17 cellular contexts compared by ENCODE assay signal in genomic region chr18:11891737-11892136, GRCh38. TPM values are rescaled to one million over a fixed set of nuclear protein-coding genes. Genes with fewer than 3 reads are reported as not detected.
DNase-seq lines count a peak whose midpoint lies in the region; ATAC-seq, FAIRE-seq and TF ChIP-seq lines count a peak whose summit lies in the region.
"Had no signal": no experiment of that assay in that cellular context is flagged by ENCODE, and none has a peak within 500 bp of the region (broad histone marks: within the 10 kb centered on the region; RNA-seq: fewer than 3 reads in every experiment).

No MANE protein-coding gene starts in this region.

- in situ Hi-C loops in HepG2 (cut with HindIII; ENCODE audit: extremely low pct_ligation_motif_present, low pct_unique_long_range_greater_than_20kb): no loop called here

- TF ChIP-seq POLR2A in HepG2 (IDR thresholded peaks at IDR 0.05; ENCODE audit: insufficient read depth in 1 of 2, low read depth in 2 of 2, low read length in 2 of 2) (no peak), right lobe of liver (IDR thresholded peaks at IDR 0.05) (no peak)

- TF ChIP-seq EP300 in HepG2 (IDR thresholded peaks at IDR 0.05; ENCODE audit: low read depth in 2 of 2, low read length in 2 of 2) (no peak), HepG2 (CRISPR knock-in tag; IDR thresholded peaks at IDR 0.05; ENCODE audit: borderline replicate concordance) (no peak)

- TF ChIP-seq CTCF in HepG2 (CRISPR knock-in tag; IDR thresholded peaks at IDR 0.05): no peak
- TF ChIP-seq CTCF in right lobe of liver (IDR thresholded peaks at IDR 0.05): no peak

- WGBS in HepG2 (ENCODE audit: low lambda C conversion rate): 91% methylated on average over 9 of the region's 9 CpGs
- 83% methylated on average over 5 of the region's 9 CpGs for WGBS in right lobe of liver (ENCODE audit: insufficient coverage, low coverage, low lambda C conversion rate, missing lambda C conversion rate)

- FAIRE-seq in HepG2 (lab: Jason Lieb, UNC): no peak
- FAIRE-seq: G401.6, GM12892 had no signal

- DNase-seq in HepG2 (ENCODE audit: low spot score) (no peak), right lobe of liver (no peak), mesenteric fat pad (ENCODE audit: low spot score) (peak; percentile 18), posterior vena cava (ENCODE audit: low spot score) (peak; percentile 40), cardiac septum (ENCODE audit: low spot score) (no peak)
- no peak for DNase-seq in activated CD8-positive, alpha-beta memory T cell treated with anti-CD3 and anti-CD28 coated beads, Interleukin-2, amount 50 U/mL, for 48 hours
- DNase-seq: Caco-2; CD4-positive, CD25-positive, alpha-beta regulatory T cell; CD8-positive, alpha-beta T cell; DMS153; DND-41; HFFc6 had no signal

- intact Hi-C loops in HepG2 (cut with micrococcal nuclease; ENCODE audit: unreplicated experiment) (no loop called here), right lobe of liver (cut with DNase I) (no loop called here), posterior vena cava (cut with DNase I) (no loop called here), cardiac septum (cut with DNase I) (no loop called here)

- no peak for TF ChIP-seq RAD21 in HepG2 (CRISPR knock-in tag; IDR thresholded peaks at IDR 0.05)

- H3K9me3 ChIP-seq in HepG2 (ENCODE audit: low read length) (no peaks in the 10 kb centered on the region), right lobe of liver (no peaks in the 10 kb centered on the region)
- H3K9me3 ChIP-seq: Caco-2, HAP-1 had no signal

- no peaks in the 10 kb centered on the region for H3K79me2 ChIP-seq in HepG2 (ENCODE audit: insufficient read depth, low read length)

- CTCF ChIA-PET in HepG2 (lab: Yijun Ruan, JAX; ENCODE audit: low intra/inter-chr PET ratio, low total read pairs): no interaction called here

- POLR2A ChIA-PET in HepG2 (lab: Yijun Ruan, JAX): no interaction called here

- no peaks in the 10 kb centered on the region; a peak in 2 of 5 replicates for H3K36me3 ChIP-seq in HepG2 (replicated peaks in 1 of 2; ENCODE audit: control insufficient read depth in 1 of 2, insufficient read depth in 2 of 2, low read length in 2 of 2)
- H3K36me3 ChIP-seq in right lobe of liver: peaks cover 0 to 50% (median 9%) of the 10 kb centered on the region in 4 donors

- H2AFZ ChIP-seq in HepG2 (ENCODE audit: low read length): no peak overlapping the region
- H2AFZ ChIP-seq: GM23338 had no signal

- H3K4me3 ChIP-seq in HepG2 (replicated peaks in 1 of 3; ENCODE audit: insufficient read depth in 1 of 3, low read depth in 2 of 3, low read length in 3 of 3) (no peak overlapping the region), right lobe of liver (no peak overlapping the region)
- H3K4me3 ChIP-seq: GM23338, HAP-1 had no signal

- H3K27ac ChIP-seq in HepG2 (ENCODE audit: extremely low read length, insufficient read depth, low read length) (no peak overlapping the region), right lobe of liver (no peak overlapping the region)
- H3K27ac ChIP-seq: C4-2B had no signal

- H3K9ac ChIP-seq in HepG2 (ENCODE audit: insufficient read depth, low read depth, low read length): no peak overlapping the region

- no TSS peak for BruUV-seq in HepG2 (replicated peaks; lab: Mats Ljungman, UMichigan)

- no peak overlapping the region for H3K4me2 ChIP-seq in HepG2 (ENCODE audit: low read depth, low read length)
- H3K4me2 ChIP-seq: GM23338 had no signal

- H3K4me1 ChIP-seq in HepG2 (ENCODE audit: insufficient read depth, low read length): peaks cover 24% of the 10 kb centered on the region
- H3K4me1 ChIP-seq in right lobe of liver: no peaks in the 10 kb centered on the region
- H3K4me1 ChIP-seq: HAP-1 had no signal

- no peaks in the 10 kb centered on the region for H4K20me1 ChIP-seq in HepG2 (ENCODE audit: insufficient read depth, low read length)

- H3K27me3 ChIP-seq in HepG2 (ENCODE audit: control insufficient read depth in 1 of 2, insufficient read depth in 2 of 2, low read length in 2 of 2) (no peaks in the 10 kb centered on the region), right lobe of liver (no peaks in the 10 kb centered on the region)

- ATAC-seq in HepG2 (no peak), right lobe of liver (no peak)
- ATAC-seq: CD8-positive, alpha-beta T cell; GM23338 had no signal

TF ChIP-seq in HepG2, 621 proteins besides CTCF, POLR2A, EP300 and RAD21 (continues in another document):
- TF ChIP-seq ELF3 (CRISPR knock-in tag; IDR thresholded peaks at IDR 0.05) (no peak), ZNF12 (CRISPR knock-in tag; IDR thresholded peaks at IDR 0.05) (no peak), ZNF121 (CRISPR knock-in tag; IDR thresholded peaks at IDR 0.05) (0 out of 2 replicates have a peak, but pooled peaks have one; percentile 28), ELF4 (CRISPR knock-in tag; IDR thresholded peaks at IDR 0.05; ENCODE audit: borderline replicate concordance) (no peak), NR2F6 (IDR thresholded peaks at IDR 0.05) (no peak), NR2F6 (CRISPR knock-in tag; IDR thresholded peaks at IDR 0.05) (0 out of 2 replicates have a peak, but pooled peaks have one; percentile 32)
- TF ChIP-seq, protein P1, sequence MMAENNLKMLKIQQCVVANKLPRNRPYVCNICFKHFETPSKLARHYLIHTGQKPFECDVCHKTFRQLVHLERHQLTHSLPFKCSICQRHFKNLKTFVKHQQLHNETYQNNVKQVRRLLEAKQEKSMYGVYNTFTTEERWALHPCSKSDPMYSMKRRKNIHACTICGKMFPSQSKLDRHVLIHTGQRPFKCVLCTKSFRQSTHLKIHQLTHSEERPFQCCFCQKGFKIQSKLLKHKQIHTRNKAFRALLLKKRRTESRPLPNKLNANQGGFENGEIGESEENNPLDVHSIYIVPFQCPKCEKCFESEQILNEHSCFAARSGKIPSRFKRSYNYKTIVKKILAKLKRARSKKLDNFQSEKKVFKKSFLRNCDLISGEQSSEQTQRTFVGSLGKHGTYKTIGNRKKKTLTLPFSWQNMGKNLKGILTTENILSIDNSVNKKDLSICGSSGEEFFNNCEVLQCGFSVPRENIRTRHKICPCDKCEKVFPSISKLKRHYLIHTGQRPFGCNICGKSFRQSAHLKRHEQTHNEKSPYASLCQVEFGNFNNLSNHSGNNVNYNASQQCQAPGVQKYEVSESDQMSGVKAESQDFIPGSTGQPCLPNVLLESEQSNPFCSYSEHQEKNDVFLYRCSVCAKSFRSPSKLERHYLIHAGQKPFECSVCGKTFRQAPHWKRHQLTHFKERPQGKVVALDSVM (CRISPR knock-in tag; IDR thresholded peaks at IDR 0.05): peak; percentile 78

RNA-seq across cellular contexts. Expression of gene MPPE1, which starts 16.4 kb away (rescaled TPM):
- 5.4 and 11.9 TPM in 2 replicates for total RNA-seq in HepG2 (2016; rRNA removed; fragmentation: Illumina TruSeq; extraction: Trizol)
- total RNA-seq in HepG2 (2016; cell fraction: cytosol; rRNA removed; fragmentation: Illumina TruSeq; extraction: Trizol; ENCODE audit: low read depth): 9.1 and 12.1 TPM in 2 replicates
- total RNA-seq in HepG2 (2016; cell fraction: insoluble cytoplasmic fraction; rRNA removed; fragmentation: Illumina TruSeq; extraction: Trizol): 3.6 and 11.9 TPM in 2 replicates
- 7.1 and 10.4 TPM in 2 replicates for total RNA-seq in HepG2 (2016; cell fraction: membrane; rRNA removed; fragmentation: Illumina TruSeq; extraction: Trizol)
- 19.6 and 20.7 TPM in 2 replicates for total RNA-seq in HepG2 (2016; cell fraction: nucleus; rRNA removed; fragmentation: Illumina TruSeq; extraction: Trizol)
- polyA plus RNA-seq in HepG2 (2011; rRNA removed): 9.6 and 10.6 TPM in 2 replicates
- polyA plus RNA-seq in HepG2 (2011; cell fraction: cytosol; rRNA removed): 5.0 and 6.2 TPM in 2 replicates
- polyA plus RNA-seq in HepG2 (2011; cell fraction: nucleus; rRNA removed): 18.2 and 19.2 TPM in 2 replicates
- 6.4 and 7.1 TPM in 2 replicates for polyA plus RNA-seq in HepG2 (2012)
- polyA plus RNA-seq in HepG2 (2016; cell fraction: cytosol; fragmentation: Illumina TruSeq; extraction: Trizol; ENCODE audit: low read depth): 14.6 and 22.2 TPM in 2 replicates
- 4.6 and 6.6 TPM in 2 replicates for polyA plus RNA-seq in HepG2 (2016; cell fraction: insoluble cytoplasmic fraction; fragmentation: Illumina TruSeq; extraction: Trizol; ENCODE audit: low read depth)
- 8.0 and 12.4 TPM in 2 replicates for polyA plus RNA-seq in HepG2 (2016; cell fraction: membrane; fragmentation: Illumina TruSeq; extraction: Trizol; ENCODE audit: low read depth)
- 31.1 and 36.4 TPM in 2 replicates for polyA plus RNA-seq in HepG2 (2016; cell fraction: nucleus; fragmentation: Illumina TruSeq; extraction: Trizol; ENCODE audit: insufficient read depth, low read depth)
- 8.2 and 19.5 TPM in 2 replicates for polyA minus RNA-seq in HepG2 (2011; rRNA and poly(A)+ RNA removed; ENCODE audit: low replicate concordance)
- polyA minus RNA-seq in HepG2 (2011; cell fraction: cytosol; rRNA and poly(A)+ RNA removed): 3.4 and 4.1 TPM in 2 replicates
- 21.0 and 21.2 TPM in 2 replicates for polyA minus RNA-seq in HepG2 (2011; cell fraction: nucleus; rRNA and poly(A)+ RNA removed)
- 10 to 100 TPM; 23.2 to 40.9 (median 30.7) TPM for total RNA-seq in right lobe of liver
- 30.5 TPM for total RNA-seq in mesenteric fat pad
- 10 to 100 TPM; 26.2 to 39.6 TPM for total RNA-seq in posterior vena cava
- total RNA-seq in cardiac septum: 39.9 TPM

RNA-seq across cellular contexts. Expression of gene CHMP1B, which starts 40.5 kb away (rescaled TPM):
- total RNA-seq in HepG2 (2016; rRNA removed; fragmentation: Illumina TruSeq; extraction: Trizol) (18.8 and 24.0 TPM in 2 replicates), right lobe of liver (10 to 100 TPM; 13.5 to 22.4 (median 18.2) TPM), mesenteric fat pad (43.9 TPM), posterior vena cava (10 to 100 TPM; 44.0 to 44.4 TPM), cardiac septum (28.2 TPM)
- total RNA-seq in HepG2 (2016; cell fraction: cytosol; rRNA removed; fragmentation: Illumina TruSeq; extraction: Trizol; ENCODE audit: low read depth): 4.1 TPM in 2 replicates
- 18.9 and 22.7 TPM in 2 replicates for total RNA-seq in HepG2 (2016; cell fraction: insoluble cytoplasmic fraction; rRNA removed; fragmentation: Illumina TruSeq; extraction: Trizol)
- total RNA-seq in HepG2 (2016; cell fraction: membrane; rRNA removed; fragmentation: Illumina TruSeq; extraction: Trizol): 8.7 and 9.1 TPM in 2 replicates
- 15.1 and 15.2 TPM in 2 replicates for total RNA-seq in HepG2 (2016; cell fraction: nucleus; rRNA removed; fragmentation: Illumina TruSeq; extraction: Trizol)
- 19.1 and 20.2 TPM in 2 replicates for polyA plus RNA-seq in HepG2 (2011; rRNA removed)
- 19.1 and 22.1 TPM in 2 replicates for polyA plus RNA-seq in HepG2 (2011; cell fraction: cytosol; rRNA removed)
- 6.4 and 8.0 TPM in 2 replicates for polyA plus RNA-seq in HepG2 (2011; cell fraction: nucleus; rRNA removed)
- polyA plus RNA-seq in HepG2 (2012): 23.0 and 26.4 TPM in 2 replicates
- 2.7 and 2.9 TPM in 2 replicates for polyA plus RNA-seq in HepG2 (2016; cell fraction: cytosol; fragmentation: Illumina TruSeq; extraction: Trizol; ENCODE audit: low read depth)
- polyA plus RNA-seq in HepG2 (2016; cell fraction: insoluble cytoplasmic fraction; fragmentation: Illumina TruSeq; extraction: Trizol; ENCODE audit: low read depth): 29.6 and 30.5 TPM in 2 replicates
- 5.7 and 6.2 TPM in 2 replicates for polyA plus RNA-seq in HepG2 (2016; cell fraction: membrane; fragmentation: Illumina TruSeq; extraction: Trizol; ENCODE audit: low read depth)
- 21.5 and 22.8 TPM in 2 replicates for polyA plus RNA-seq in HepG2 (2016; cell fraction: nucleus; fragmentation: Illumina TruSeq; extraction: Trizol; ENCODE audit: insufficient read depth, low read depth)
- 15.1 and 30.4 TPM in 2 replicates for polyA minus RNA-seq in HepG2 (2011; rRNA and poly(A)+ RNA removed; ENCODE audit: low replicate concordance)
- 11.8 and 14.1 TPM in 2 replicates for polyA minus RNA-seq in HepG2 (2011; cell fraction: cytosol; rRNA and poly(A)+ RNA removed)
- 12.7 and 15.6 TPM in 2 replicates for polyA minus RNA-seq in HepG2 (2011; cell fraction: nucleus; rRNA and poly(A)+ RNA removed)

Comparison
In these comparisons a context has a peak if more than half of its experiments do, and no peak if none do; other contexts are left out.
1. DNase-seq: peak in mesenteric fat pad (single experiment) and posterior vena cava (single experiment); none in HepG2 (single experiment), right lobe of liver (0 of 3), activated CD8-positive, alpha-beta memory T cell treated with anti-CD3 and anti-CD28 coated beads, Interleukin-2, amount 50 U/mL, for 48 hours (single experiment) and cardiac septum (single experiment).